8 cellular contexts compared by ENCODE assay signal in genomic region chr11:63671322-63672155, GRCh38. TPM values are rescaled to one million over a fixed set of nuclear protein-coding genes. Genes with fewer than 3 reads are reported as not detected.
DNase-seq lines count a peak whose midpoint lies in the region; ATAC-seq, FAIRE-seq and TF ChIP-seq lines count a peak whose summit lies in the region.

TSS of gene ATL3 (minus strand) at chr11:63671376. CDS start at chr11:63671335, 41 bp downstream.

- H3K27ac Mint-ChIP-seq in T-helper 1 cell treated with Interleukin-12 subunit alpha and Interleukin-12 subunit beta and Interleukin-4 antibody, amounts not matched to agents 30 μg/mL and 1 μg/mL, for 36 hours: peak within 1 kb of the TSS; percentile 80

- peak within 1 kb of the TSS; percentile 83 for H3K4me3 Mint-ChIP-seq in T-helper 1 cell treated with Interleukin-12 subunit alpha and Interleukin-12 subunit beta and Interleukin-4 antibody, amounts not matched to agents 30 μg/mL and 1 μg/mL, for 36 hours

- no peaks in the 10 kb centered on the region for H3K27me3 Mint-ChIP-seq in T-helper 1 cell treated with Interleukin-12 subunit alpha and Interleukin-12 subunit beta and Interleukin-4 antibody, amounts not matched to agents 30 μg/mL and 1 μg/mL, for 36 hours (ENCODE audit: low read depth)

- peak; percentile 94 for DNase-seq in GM12892 (ENCODE audit: insufficient read length)
- DNase-seq in NCI-H1436 treated with DMSO at 0.1 percent for 48 hours (lab: John Stamatoyannopoulos, UW): peak; percentile 52
- DNase-seq in amniotic stem cell (lab: John Stamatoyannopoulos, UW): peak; percentile 93
- DNase-seq in left cardiac atrium: peak; percentile 98
- DNase-seq in posterior vena cava (ENCODE audit: low spot score): peak; percentile 99
- DNase-seq in upper lobe of left lung: peak; percentile 96 to 99

- no peaks in the 10 kb centered on the region for H3K36me3 ChIP-seq in upper lobe of left lung

- no peaks in the 10 kb centered on the region for H3K9me3 Mint-ChIP-seq in T-helper 1 cell treated with Interleukin-12 subunit alpha and Interleukin-12 subunit beta and Interleukin-4 antibody, amounts not matched to agents 30 μg/mL and 1 μg/mL, for 36 hours

- H3K4me1 Mint-ChIP-seq in T-helper 1 cell treated with Interleukin-12 subunit alpha and Interleukin-12 subunit beta and Interleukin-4 antibody, amounts not matched to agents 30 μg/mL and 1 μg/mL, for 36 hours (ENCODE audit: low read depth): peaks cover 33% of the 10 kb centered on the region

- peak in 1 of 4 donors; percentile 70 for TF ChIP-seq EP300 in upper lobe of left lung (IDR thresholded peaks at IDR 0.05)

- peak within 1 kb of the TSS; percentile 98 to 100 (median 99) for H3K27ac ChIP-seq in upper lobe of left lung

- peak; percentile 91 for ATAC-seq in HG02852 (IDR thresholded peaks at IDR 0.05; ENCODE audit: unreplicated experiment)
- ATAC-seq in left cardiac atrium: peak; percentile 95 to 96
- ATAC-seq in upper lobe of left lung (ENCODE audit: low FRiP score in 2 of 2): peak; percentile 97

- FAIRE-seq in GM12892 (lab: Jason Lieb, UNC): peak; percentile 96

- H3K9me3 ChIP-seq in upper lobe of left lung: no peaks in the 10 kb centered on the region

- TF ChIP-seq POLR2A in GM12892 (IDR thresholded peaks at IDR 0.05; ENCODE audit: low read depth, low read length) (peak; percentile 69; the same call in 1 of the 2 replicates), upper lobe of left lung (IDR thresholded peaks at IDR 0.05) (peak in 3 of 4 donors; percentile 27 to 81 (median 76))

- H3K36me3 Mint-ChIP-seq in T-helper 1 cell treated with Interleukin-12 subunit alpha and Interleukin-12 subunit beta and Interleukin-4 antibody, amounts not matched to agents 30 μg/mL and 1 μg/mL, for 36 hours (ENCODE audit: low read depth): peaks cover 13% of the 10 kb centered on the region

- intact Hi-C loops in left cardiac atrium (cut with DNase I) (loop anchor here in 1 of 2 donors (10.0 kb wide), 1 partner anchor 63 kb away; no protein-coding TSS in a partner anchor), posterior vena cava (cut with DNase I) (no loop called here)

- 13 to 48% methylated on average over 15 to 66 of the region's 69 CpGs for WGBS in upper lobe of left lung, 2 donors

- H3K27me3 ChIP-seq in upper lobe of left lung: no peaks in the 10 kb centered on the region

- peaks cover 32 to 42% (median 37%) of the 10 kb centered on the region in 4 donors for H3K4me1 ChIP-seq in upper lobe of left lung

- TF ChIP-seq CTCF in upper lobe of left lung (IDR thresholded peaks at IDR 0.05): peak in 5 of 6 experiments; percentile 18 to 36 (median 23)

- peak within 1 kb of the TSS; percentile 78 to 95 (median 91) for H3K4me3 ChIP-seq in upper lobe of left lung

RNA-seq across cellular contexts. Expression of gene ATL3, which starts in this region (rescaled TPM):
- 21.5 TPM for polyA plus RNA-seq in GM12892 (2012; ENCODE audit: missing spikeins)
- total RNA-seq in left cardiac atrium (10 to 100 TPM; 31.4 to 36.2 TPM), posterior vena cava (100 to 1,000 TPM; 208 to 264 TPM), upper lobe of left lung (10 to 100 TPM; 16.8 to 75.1 (median 61.2) TPM)

Comparison
In these comparisons a context has a peak if more than half of its experiments do, and no peak if none do; other contexts are left out.
1. Peak in every context shown above with its lines: DNase-seq, ATAC-seq, H3K4me3 ChIP-seq and H3K27ac ChIP-seq.